ENCODE assay signal across 1 cellular context in the genomic region with DNA sequence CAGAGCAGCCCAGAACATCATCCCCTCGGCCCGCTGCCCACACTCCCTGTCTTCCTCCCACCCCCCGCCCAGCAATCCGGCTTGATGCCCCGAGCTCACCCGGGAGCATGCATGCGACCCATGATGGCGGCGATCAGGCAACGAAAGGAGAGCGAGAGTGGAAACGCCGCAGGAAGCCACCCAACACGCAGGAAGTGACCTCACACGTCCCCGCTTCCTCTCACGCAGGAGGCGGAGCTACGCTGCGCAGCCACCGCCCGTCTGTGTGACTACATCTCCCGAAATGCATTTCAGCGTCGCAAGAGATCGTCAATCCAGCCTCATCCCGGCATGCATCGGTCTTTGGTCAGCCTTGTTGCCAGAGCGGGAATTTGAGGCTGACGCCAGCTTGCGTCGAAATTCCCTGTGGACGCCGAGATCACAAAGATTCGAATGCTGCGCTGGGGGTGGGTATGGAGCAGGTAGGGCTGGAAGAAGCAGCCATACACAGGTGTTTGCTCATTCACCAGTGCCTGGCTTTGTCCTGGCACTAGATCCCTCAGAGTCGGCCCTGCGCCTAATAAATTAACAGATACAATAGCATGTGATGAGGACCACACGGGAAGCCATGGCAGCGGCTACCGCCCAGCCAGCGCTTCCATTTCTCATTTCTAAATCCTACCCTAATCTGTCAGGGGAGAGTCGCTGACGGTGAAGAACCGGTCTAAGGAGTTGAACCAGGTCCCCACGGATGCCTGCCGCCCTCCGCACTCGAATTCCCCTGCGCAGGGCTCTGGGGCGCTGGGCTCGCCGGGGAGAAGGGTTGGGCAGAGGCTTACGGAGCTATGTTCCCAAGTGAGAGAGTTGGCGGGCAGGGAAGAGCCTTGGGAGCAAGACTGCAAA.
TF ChIP-seq lines count a peak whose summit lies in the region.

TSS of gene RPS13 (minus strand) at position 148 of the 882 bp plus-strand sequence. CDS start at position 122, 26 bp downstream.

TF ChIP-seq in HEK293, 187 proteins besides CTCF, POLR2A, EP300 and RAD21 (continued from another document):
- TF ChIP-seq TRIM28 (IDR thresholded peaks at IDR 0.05; ENCODE audit: borderline replicate concordance, low read length) = peak; percentile 88
- TF ChIP-seq ZNF701 (tag by site-specific recombination; IDR thresholded peaks at IDR 0.05) = no peak
- peak; percentile 52; the same call in 1 of the 2 replicates for TF ChIP-seq ZBTB8A (tag by site-specific recombination; IDR thresholded peaks at IDR 0.05)
- no peak for TF ChIP-seq ZNF146 (tag by site-specific recombination; IDR thresholded peaks at IDR 0.05)
- no peak for TF ChIP-seq ZNF585B (tag by site-specific recombination; IDR thresholded peaks at IDR 0.05)
- 0 out of 2 replicates have a peak, but pooled peaks have one; percentile 27 for TF ChIP-seq KLF7 (tag by site-specific recombination; IDR thresholded peaks at IDR 0.05; ENCODE audit: borderline replicate concordance)
- TF ChIP-seq, protein P1, sequence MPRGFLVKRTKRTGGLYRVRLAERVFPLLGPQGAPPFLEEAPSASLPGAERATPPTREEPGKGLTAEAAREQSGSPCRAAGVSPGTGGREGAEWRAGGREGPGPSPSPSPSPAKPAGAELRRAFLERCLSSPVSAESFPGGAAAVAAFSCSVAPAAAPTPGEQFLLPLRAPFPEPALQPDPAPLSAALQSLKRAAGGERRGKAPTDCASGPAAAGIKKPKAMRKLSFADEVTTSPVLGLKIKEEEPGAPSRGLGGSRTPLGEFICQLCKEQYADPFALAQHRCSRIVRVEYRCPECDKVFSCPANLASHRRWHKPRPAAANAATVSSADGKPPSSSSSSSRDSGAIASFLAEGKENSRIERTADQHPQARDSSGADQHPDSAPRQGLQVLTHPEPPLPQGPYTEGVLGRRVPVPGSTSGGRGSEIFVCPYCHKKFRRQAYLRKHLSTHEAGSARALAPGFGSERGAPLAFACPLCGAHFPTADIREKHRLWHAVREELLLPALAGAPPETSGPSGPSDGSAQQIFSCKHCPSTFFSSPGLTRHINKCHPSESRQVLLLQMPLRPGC (tag by site-specific recombination; IDR thresholded peaks at IDR 0.05) = peak; percentile 14; the same call in 1 of the 2 replicates
- TF ChIP-seq RBAK (tag by site-specific recombination; IDR thresholded peaks at IDR 0.05) = no peak
- TF ChIP-seq ZNF302 (tag by site-specific recombination; IDR thresholded peaks at IDR 0.05; ENCODE audit: low read depth) = no peak
- no peak for TF ChIP-seq ZNF747 (tag by site-specific recombination; IDR thresholded peaks at IDR 0.05)
- peak; percentile 66; the same call in 1 of the 2 replicates for TF ChIP-seq ZNF660 (tag by site-specific recombination; IDR thresholded peaks at IDR 0.05)
- TF ChIP-seq GLI2 (tag by site-specific recombination; IDR thresholded peaks at IDR 0.05; ENCODE audit: borderline replicate concordance, low read depth) = no peak
- no peak for TF ChIP-seq ZNF133 (tag by site-specific recombination; IDR thresholded peaks at IDR 0.05)
- no peak for TF ChIP-seq ZNF341 (tag by site-specific recombination; IDR thresholded peaks at IDR 0.05; ENCODE audit: low read depth)
- peak; percentile 84 for TF ChIP-seq SP2 (tag by site-specific recombination; IDR thresholded peaks at IDR 0.05)
- peak; percentile 85 for TF ChIP-seq YY2 (tag by site-specific recombination; IDR thresholded peaks at IDR 0.05)
- peak; percentile 66; the same call in 1 of the 2 replicates for TF ChIP-seq IKZF3 (tag by site-specific recombination; IDR thresholded peaks at IDR 0.05)
- no peak for TF ChIP-seq SCRT1 (tag by site-specific recombination; IDR thresholded peaks at IDR 0.05; ENCODE audit: borderline replicate concordance)
- TF ChIP-seq ZNF37A (tag by site-specific recombination; IDR thresholded peaks at IDR 0.05) = no peak
- TF ChIP-seq ZNF830 (tag by site-specific recombination; IDR thresholded peaks at IDR 0.05; ENCODE audit: low read depth) = no peak
- 0 out of 2 replicates have a peak, but pooled peaks have one; percentile 71 for TF ChIP-seq ZFP37 (tag by site-specific recombination; IDR thresholded peaks at IDR 0.05)
- peak; percentile 49; the same call in 1 of the 2 replicates for TF ChIP-seq EGR2 (tag by site-specific recombination; IDR thresholded peaks at IDR 0.05; ENCODE audit: low read depth)
- no peak for TF ChIP-seq ZNF175 (tag by site-specific recombination; IDR thresholded peaks at IDR 0.05)
- TF ChIP-seq ZNF433 (tag by site-specific recombination; IDR thresholded peaks at IDR 0.05; ENCODE audit: low read depth) = no peak
- TF ChIP-seq ZBTB17 (tag by site-specific recombination; IDR thresholded peaks at IDR 0.05) = peak; percentile 99
- TF ChIP-seq GLIS2 (tag by site-specific recombination; IDR thresholded peaks at IDR 0.05) = peak; percentile 42
- no peak for TF ChIP-seq HOXA7 (CRISPR knock-in tag; IDR thresholded peaks at IDR 0.05; ENCODE audit: borderline replicate concordance)
- 0 out of 2 replicates have a peak, but pooled peaks have one; percentile 40 for TF ChIP-seq ZFP69B (tag by site-specific recombination; IDR thresholded peaks at IDR 0.05)
- no peak for TF ChIP-seq ZNF571 (tag by site-specific recombination; IDR thresholded peaks at IDR 0.05)
- TF ChIP-seq ZNF174 (tag by site-specific recombination; IDR thresholded peaks at IDR 0.05) = no peak
